7 cellular contexts compared by ENCODE assay signal in genomic region chr19:30959011-30959410, GRCh38.
"Had no signal": no experiment of that assay in that cellular context is flagged by ENCODE, and none has a peak within 500 bp of the region (broad histone marks: within the 10 kb centered on the region; RNA-seq: fewer than 3 reads in every experiment).

No MANE protein-coding gene starts in this region.

- H3K27ac ChIP-seq: HL-60 had no signal

- H3K36me3 Mint-ChIP-seq: IgD-negative memory B cell had no signal

- DNase-seq: IMR-90, KBM-7, KG1 had no signal

- ATAC-seq: HepG2, K562 had no signal

- H3K27ac Mint-ChIP-seq: IgD-negative memory B cell had no signal

- H3K4me3 ChIP-seq: K562 had no signal

- H3K4me1 Mint-ChIP-seq: IgD-negative memory B cell had no signal
